In genomic region chr1:25033828-25034451, GRCh38 we compare ENCODE assay signal across 7 cellular contexts.
A peak's percentile ranks its signal among the peaks of the same experiment; 100 is the strongest.
DNase-seq lines count a peak whose midpoint lies in the region; ATAC-seq and TF ChIP-seq lines count a peak whose summit lies in the region.

No MANE protein-coding gene starts in this region.

- no peak overlapping the region for H3K4me3 Mint-ChIP-seq in stimulated activated effector memory CD8-positive, alpha-beta T cell treated with anti-CD3 and anti-CD28 coated beads, Interleukin-12 subunit alpha, Interleukin-12 subunit beta, amount 100 ng/mL, for 72 hours

- H3K27me3 ChIP-seq in Peyer's patch = no peaks in the 10 kb centered on the region
- H3K27me3 ChIP-seq in heart left ventricle = peaks cover 0 to 13% (median 0%) of the 10 kb centered on the region in 9 donors
- H3K27me3 ChIP-seq in suprapubic skin = peaks cover 12% of the 10 kb centered on the region

- peaks cover 48% of the 10 kb centered on the region for H3K36me3 Mint-ChIP-seq in stimulated activated effector memory CD8-positive, alpha-beta T cell treated with anti-CD3 and anti-CD28 coated beads, Interleukin-12 subunit alpha, Interleukin-12 subunit beta, amount 100 ng/mL, for 72 hours

- ATAC-seq in GM18907 (IDR thresholded peaks at IDR 0.05; ENCODE audit: unreplicated experiment) = peak; percentile 22
- peak in 3 of 4 donors; percentile 42 to 75 (median 71) for ATAC-seq in heart left ventricle
- ATAC-seq in stimulated activated effector memory CD8-positive, alpha-beta T cell treated with anti-CD3 and anti-CD28 coated beads, Interleukin-12 subunit alpha, Interleukin-12 subunit beta, amount 100 ng/mL, for 72 hours = no peak
- ATAC-seq in HG02759 (IDR thresholded peaks at IDR 0.05; ENCODE audit: unreplicated experiment) = no peak

- H3K9me3 ChIP-seq in Peyer's patch = no peaks in the 10 kb centered on the region
- no peaks in the 10 kb centered on the region for H3K9me3 ChIP-seq in heart left ventricle
- no peaks in the 10 kb centered on the region for H3K9me3 ChIP-seq in suprapubic skin

- TF ChIP-seq CTCF in Peyer's patch (IDR thresholded peaks at IDR 0.05) = no peak
- no peak for TF ChIP-seq CTCF in heart left ventricle (IDR thresholded peaks at IDR 0.05)
- TF ChIP-seq CTCF in suprapubic skin (IDR thresholded peaks at IDR 0.05) = no peak

- DNase-seq in Peyer's patch (peak in 2 of 3 donors; percentile 66 to 83), heart left ventricle (peak; percentile 49 to 79 (median 57)), suprapubic skin (ENCODE audit: low spot score in 2 of 2) (no peak)
- peak in 1 of 2 donors; percentile 73 for DNase-seq in stimulated activated effector memory CD8-positive, alpha-beta T cell treated with anti-CD3 and anti-CD28 coated beads, Interleukin-12 subunit alpha, Interleukin-12 subunit beta, amount 100 ng/mL, for 72 hours (ENCODE audit: low spot score in 2 of 2)
- DNase-seq in activated CD4-positive, alpha-beta T cell treated with anti-CD3 and anti-CD28 coated beads for 4 hours = no peak

- no peaks in the 10 kb centered on the region for H3K36me3 ChIP-seq in Peyer's patch
- no peaks in the 10 kb centered on the region for H3K36me3 ChIP-seq in heart left ventricle
- no peaks in the 10 kb centered on the region for H3K36me3 ChIP-seq in suprapubic skin

- peaks cover 20% of the 10 kb centered on the region for H3K4me1 Mint-ChIP-seq in stimulated activated effector memory CD8-positive, alpha-beta T cell treated with anti-CD3 and anti-CD28 coated beads, Interleukin-12 subunit alpha, Interleukin-12 subunit beta, amount 100 ng/mL, for 72 hours

- peak overlapping the region; percentile 97 for H3K27ac Mint-ChIP-seq in stimulated activated effector memory CD8-positive, alpha-beta T cell treated with anti-CD3 and anti-CD28 coated beads, Interleukin-12 subunit alpha, Interleukin-12 subunit beta, amount 100 ng/mL, for 72 hours

- TF ChIP-seq EP300 in suprapubic skin (IDR thresholded peaks at IDR 0.05) = no peak

- H3K4me1 ChIP-seq in Peyer's patch = peaks cover 0 to 49% (median 37%) of the 10 kb centered on the region in 4 donors
- peaks cover 0 to 65% (median 0%) of the 10 kb centered on the region in 12 donors for H3K4me1 ChIP-seq in heart left ventricle
- peaks cover 15% of the 10 kb centered on the region for H3K4me1 ChIP-seq in suprapubic skin

- H3K4me3 ChIP-seq in Peyer's patch (peak overlapping the region in 1 of 4 donors; percentile 12), heart left ventricle (peak overlapping the region in 1 of 12 donors; percentile 28), suprapubic skin (no peak overlapping the region)

- TF ChIP-seq POLR2A in Peyer's patch (IDR thresholded peaks at IDR 0.05) = no peak
- no peak for TF ChIP-seq POLR2A in heart left ventricle (IDR thresholded peaks at IDR 0.05)
- TF ChIP-seq POLR2A in suprapubic skin (IDR thresholded peaks at IDR 0.05) = no peak

- H3K9me3 Mint-ChIP-seq in stimulated activated effector memory CD8-positive, alpha-beta T cell treated with anti-CD3 and anti-CD28 coated beads, Interleukin-12 subunit alpha, Interleukin-12 subunit beta, amount 100 ng/mL, for 72 hours = no peaks in the 10 kb centered on the region

- intact Hi-C loops in heart left ventricle (cut with DNase I) = loop anchor here in 3 of 10 donors (10.0 kb wide), 3 partner anchors 171 to 189 kb away; no protein-coding TSS in a partner anchor

- 65 to 71% (median 67%) methylated on average over 23 of the region's 23 CpGs for WGBS in heart left ventricle, 4 donors
- 86% methylated on average over 20 of the region's 23 CpGs for WGBS in suprapubic skin

- H3K27ac ChIP-seq in Peyer's patch = peak overlapping the region; percentile 72 to 88 (median 79)
- H3K27ac ChIP-seq in heart left ventricle = peak overlapping the region in 1 of 12 donors; percentile 74
- H3K27ac ChIP-seq in suprapubic skin = no peak overlapping the region

Comparison
In these comparisons a context has a peak if more than half of its experiments do, and no peak if none do; other contexts are left out.
1. ATAC-seq: peak in GM18907 (single experiment) and heart left ventricle (3 of 4); none in stimulated activated effector memory CD8-positive, alpha-beta T cell treated with anti-CD3 and anti-CD28 coated beads, Interleukin-12 subunit alpha, Interleukin-12 subunit beta, amount 100 ng/mL, for 72 hours (single experiment) and HG02759 (single experiment).
2. DNase-seq: peak in Peyer's patch (2 of 3) and heart left ventricle (5 of 5); none in activated CD4-positive, alpha-beta T cell treated with anti-CD3 and anti-CD28 coated beads for 4 hours (0 of 2) and suprapubic skin (0 of 2).